Comparison of ENCODE assay signal across 1 cellular context in genomic region chr19:35717665-35718344, GRCh38.
TF ChIP-seq lines count a peak whose summit lies in the region.

A gene with protein sequence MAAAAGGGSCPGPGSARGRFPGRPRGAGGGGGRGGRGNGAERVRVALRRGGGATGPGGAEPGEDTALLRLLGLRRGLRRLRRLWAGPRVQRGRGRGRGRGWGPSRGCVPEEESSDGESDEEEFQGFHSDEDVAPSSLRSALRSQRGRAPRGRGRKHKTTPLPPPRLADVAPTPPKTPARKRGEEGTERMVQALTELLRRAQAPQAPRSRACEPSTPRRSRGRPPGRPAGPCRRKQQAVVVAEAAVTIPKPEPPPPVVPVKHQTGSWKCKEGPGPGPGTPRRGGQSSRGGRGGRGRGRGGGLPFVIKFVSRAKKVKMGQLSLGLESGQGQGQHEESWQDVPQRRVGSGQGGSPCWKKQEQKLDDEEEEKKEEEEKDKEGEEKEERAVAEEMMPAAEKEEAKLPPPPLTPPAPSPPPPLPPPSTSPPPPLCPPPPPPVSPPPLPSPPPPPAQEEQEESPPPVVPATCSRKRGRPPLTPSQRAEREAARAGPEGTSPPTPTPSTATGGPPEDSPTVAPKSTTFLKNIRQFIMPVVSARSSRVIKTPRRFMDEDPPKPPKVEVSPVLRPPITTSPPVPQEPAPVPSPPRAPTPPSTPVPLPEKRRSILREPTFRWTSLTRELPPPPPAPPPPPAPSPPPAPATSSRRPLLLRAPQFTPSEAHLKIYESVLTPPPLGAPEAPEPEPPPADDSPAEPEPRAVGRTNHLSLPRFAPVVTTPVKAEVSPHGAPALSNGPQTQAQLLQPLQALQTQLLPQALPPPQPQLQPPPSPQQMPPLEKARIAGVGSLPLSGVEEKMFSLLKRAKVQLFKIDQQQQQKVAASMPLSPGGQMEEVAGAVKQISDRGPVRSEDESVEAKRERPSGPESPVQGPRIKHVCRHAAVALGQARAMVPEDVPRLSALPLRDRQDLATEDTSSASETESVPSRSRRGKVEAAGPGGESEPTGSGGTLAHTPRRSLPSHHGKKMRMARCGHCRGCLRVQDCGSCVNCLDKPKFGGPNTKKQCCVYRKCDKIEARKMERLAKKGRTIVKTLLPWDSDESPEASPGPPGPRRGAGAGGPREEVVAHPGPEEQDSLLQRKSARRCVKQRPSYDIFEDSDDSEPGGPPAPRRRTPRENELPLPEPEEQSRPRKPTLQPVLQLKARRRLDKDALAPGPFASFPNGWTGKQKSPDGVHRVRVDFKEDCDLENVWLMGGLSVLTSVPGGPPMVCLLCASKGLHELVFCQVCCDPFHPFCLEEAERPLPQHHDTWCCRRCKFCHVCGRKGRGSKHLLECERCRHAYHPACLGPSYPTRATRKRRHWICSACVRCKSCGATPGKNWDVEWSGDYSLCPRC (N-terminal part only) (plus strand): TSS chr19:35718003. CDS start chr19:35718019, 16 bp downstream.

TF ChIP-seq in WTC11, 78 proteins besides CTCF, POLR2A, EP300 and RAD21 (continued from another document):
- no peak for TF ChIP-seq ERG (CRISPR knock-in tag; IDR thresholded peaks at IDR 0.05)
